In genomic region chr3:188712257-188712924, GRCh38 we compare ENCODE assay signal across 10 cellular contexts.
DNase-seq lines count a peak whose midpoint lies in the region; ATAC-seq and TF ChIP-seq lines count a peak whose summit lies in the region.
"Had no signal": no experiment of that assay in that cellular context is flagged by ENCODE, and none has a peak within 500 bp of the region (broad histone marks: within the 10 kb centered on the region; RNA-seq: fewer than 3 reads in every experiment).

No MANE protein-coding gene starts in this region.

- H3K4me1 Mint-ChIP-seq in activated CD4-positive, alpha-beta T cell treated with anti-CD3 and anti-CD28 coated beads, Interleukin-2, amount 10 ng/mL, durations not matched to agents 24 days and 14 days, result peaks cover 3% of the 10 kb centered on the region
- H3K4me1 Mint-ChIP-seq: activated T-helper 17 cell treated with anti-CD3 and anti-CD28 coated beads, Interleukin-2, amount 50 U/mL, for 72 hours had no signal

- in situ Hi-C loops in astrocyte of the spinal cord (cut with HindIII; ENCODE audit: low sequenced_read_pairs), result no loop called here

- ATAC-seq in left colon (peak; percentile 92), upper lobe of left lung (ENCODE audit: low FRiP score in 2 of 2) (peak; percentile 77 to 84), GM18861 (IDR thresholded peaks at IDR 0.05; ENCODE audit: unreplicated experiment) (no peak)
- ATAC-seq: activated T-helper 17 cell treated with anti-CD3 and anti-CD28 coated beads, Interleukin-2, amount 50 U/mL, for 72 hours had no signal

- peaks cover 5% of the 10 kb centered on the region for H3K27me3 Mint-ChIP-seq in activated CD4-positive, alpha-beta T cell treated with anti-CD3 and anti-CD28 coated beads, Interleukin-2, amount 10 ng/mL, durations not matched to agents 24 days and 14 days
- H3K27me3 Mint-ChIP-seq: activated T-helper 17 cell treated with anti-CD3 and anti-CD28 coated beads, Interleukin-2, amount 50 U/mL, for 72 hours had no signal

- intact Hi-C loops in left colon (cut with DNase I, micrococcal nuclease), result loop anchor here in 1 of 2 donors (10.0 kb wide), 1 partner anchor 968 kb away; the partner anchor contains the start of gene BCL6
- intact Hi-C loops in activated CD4-positive, alpha-beta T cell treated with anti-CD3 and anti-CD28 coated beads, Interleukin-2, amount 10 ng/mL, durations not matched to agents 24 days and 14 days (cut with micrococcal nuclease), result no loop called here

- TF ChIP-seq POLR2A in upper lobe of left lung (IDR thresholded peaks at IDR 0.05), result no peak

- H3K36me3 Mint-ChIP-seq in activated CD4-positive, alpha-beta T cell treated with anti-CD3 and anti-CD28 coated beads, Interleukin-2, amount 10 ng/mL, durations not matched to agents 24 days and 14 days (ENCODE audit: low read depth), result peaks cover 9% of the 10 kb centered on the region

- H3K27ac ChIP-seq in upper lobe of left lung, result peak overlapping the region; percentile 9 to 77 (median 49)
- H3K27ac ChIP-seq: RWPE1 had no signal

- no peaks in the 10 kb centered on the region for H3K9me3 ChIP-seq in upper lobe of left lung

- no peaks in the 10 kb centered on the region for H3K9me3 Mint-ChIP-seq in activated CD4-positive, alpha-beta T cell treated with anti-CD3 and anti-CD28 coated beads, Interleukin-2, amount 10 ng/mL, durations not matched to agents 24 days and 14 days
- H3K9me3 Mint-ChIP-seq: activated T-helper 17 cell treated with anti-CD3 and anti-CD28 coated beads, Interleukin-2, amount 50 U/mL, for 72 hours had no signal

- 46 to 68% methylated on average over 4 of the region's 4 CpGs for WGBS in upper lobe of left lung, 2 donors

- H3K36me3 ChIP-seq in upper lobe of left lung, result no peaks in the 10 kb centered on the region

- H3K4me1 ChIP-seq in upper lobe of left lung, result peaks cover 16 to 27% (median 19%) of the 10 kb centered on the region in 4 donors

- H3K27me3 ChIP-seq in upper lobe of left lung, result no peaks in the 10 kb centered on the region

- peak in 1 of 4 donors; percentile 50 for TF ChIP-seq EP300 in upper lobe of left lung (IDR thresholded peaks at IDR 0.05)

- H3K4me3 ChIP-seq in astrocyte of the spinal cord (ENCODE audit: low read depth, low read length) (no peak overlapping the region), upper lobe of left lung (no peak overlapping the region)

- TF ChIP-seq CTCF in astrocyte of the spinal cord (IDR thresholded peaks at IDR 0.05; ENCODE audit: low read depth, low read length) (no peak), upper lobe of left lung (IDR thresholded peaks at IDR 0.05) (no peak)

- H3K27ac Mint-ChIP-seq in activated CD4-positive, alpha-beta T cell treated with anti-CD3 and anti-CD28 coated beads, Interleukin-2, amount 10 ng/mL, durations not matched to agents 24 days and 14 days, result no peak overlapping the region
- H3K27ac Mint-ChIP-seq: activated T-helper 17 cell treated with anti-CD3 and anti-CD28 coated beads, Interleukin-2, amount 50 U/mL, for 72 hours had no signal

- no peak overlapping the region for H3K4me3 Mint-ChIP-seq in activated CD4-positive, alpha-beta T cell treated with anti-CD3 and anti-CD28 coated beads, Interleukin-2, amount 10 ng/mL, durations not matched to agents 24 days and 14 days
- H3K4me3 Mint-ChIP-seq: activated T-helper 17 cell treated with anti-CD3 and anti-CD28 coated beads, Interleukin-2, amount 50 U/mL, for 72 hours had no signal

- peak; percentile 26 for DNase-seq in NCI-H2196 (lab: John Stamatoyannopoulos, UW; ENCODE audit: unreplicated experiment)
- DNase-seq in NCI-H2196 treated with DMSO at 0.1 percent for 48 hours (lab: John Stamatoyannopoulos, UW; ENCODE audit: unreplicated experiment), result no peak
- peak; percentile 88 for DNase-seq in astrocyte of the spinal cord (ENCODE audit: low read depth, low spot score)
- DNase-seq in left colon, result no peak
- DNase-seq in upper lobe of left lung, result peak in 1 of 2 donors; percentile 38
- no peak for DNase-seq in activated CD4-positive, alpha-beta T cell treated with anti-CD3 and anti-CD28 coated beads, Interleukin-2, amount 10 ng/mL, durations not matched to agents 24 days and 14 days
- DNase-seq in NCI-H82 treated with DMSO at 0.1 percent for 48 hours (lab: John Stamatoyannopoulos, UW; ENCODE audit: unreplicated experiment), result no peak

Comparison
In these comparisons a context has a peak if more than half of its experiments do, and no peak if none do; other contexts are left out.
1. DNase-seq: peak in NCI-H2196 (single experiment) and astrocyte of the spinal cord (single experiment); none in NCI-H2196 treated with DMSO at 0.1 percent for 48 hours (single experiment), left colon (0 of 2), activated CD4-positive, alpha-beta T cell treated with anti-CD3 and anti-CD28 coated beads, Interleukin-2, amount 10 ng/mL, durations not matched to agents 24 days and 14 days (single experiment) and NCI-H82 treated with DMSO at 0.1 percent for 48 hours (single experiment).